In genomic region chr11:70595452-70595851, GRCh38 we compare ENCODE assay signal across 15 cellular contexts.
A peak's percentile ranks its signal among the peaks of the same experiment; 100 is the strongest.
DNase-seq lines count a peak whose midpoint lies in the region; ATAC-seq and TF ChIP-seq lines count a peak whose summit lies in the region.
"Had no signal": no experiment of that assay in that cellular context is flagged by ENCODE, and none has a peak within 500 bp of the region (broad histone marks: within the 10 kb centered on the region; RNA-seq: fewer than 3 reads in every experiment).

No MANE protein-coding gene starts in this region.

- no peaks in the 10 kb centered on the region for H3K4me1 ChIP-seq in smooth muscle cell (ENCODE audit: low read depth)
- H3K4me1 ChIP-seq: Peyer's patch had no signal

- no peak for TF ChIP-seq CTCF in smooth muscle cell (IDR thresholded peaks at IDR 0.05; ENCODE audit: borderline replicate concordance, insufficient read depth, poor library complexity, severe bottlenecking)

- H3K27ac Mint-ChIP-seq in activated naive CD8-positive, alpha-beta T cell treated with anti-CD3 and anti-CD28 coated beads, Interleukin-2, amount 50 U/mL, for 24 hours = no peak overlapping the region
- H3K27ac Mint-ChIP-seq in activated naive CD8-positive, alpha-beta T cell treated with anti-CD3 and anti-CD28 coated beads for 36 hours = no peak overlapping the region

- H3K4me3 ChIP-seq in smooth muscle cell = no peak overlapping the region
- H3K4me3 ChIP-seq: Peyer's patch had no signal

- H3K27me3 ChIP-seq in smooth muscle cell (ENCODE audit: low read depth) = no peaks in the 10 kb centered on the region
- H3K27me3 ChIP-seq: Peyer's patch had no signal

- ATAC-seq in activated naive CD8-positive, alpha-beta T cell treated with anti-CD3 and anti-CD28 coated beads, Interleukin-2, amount 50 U/mL, for 24 hours = peak; percentile 33

- no peak overlapping the region for H3K27ac ChIP-seq in smooth muscle cell (ENCODE audit: low read depth)
- H3K27ac ChIP-seq: Peyer's patch had no signal

- no peaks in the 10 kb centered on the region for H3K9me3 ChIP-seq in smooth muscle cell (replicated peaks; ENCODE audit: low read depth)
- H3K9me3 ChIP-seq: Peyer's patch had no signal

- H2AFZ ChIP-seq in smooth muscle cell (ENCODE audit: low read depth) = no peak overlapping the region

- H3K9ac ChIP-seq in smooth muscle cell (ENCODE audit: low read depth) = no peak overlapping the region

- H3K4me2 ChIP-seq in smooth muscle cell = peak overlapping the region; percentile 29

- no peaks in the 10 kb centered on the region for H4K20me1 ChIP-seq in smooth muscle cell (ENCODE audit: low read depth)

- no peak for DNase-seq in activated naive CD8-positive, alpha-beta T cell treated with anti-CD3 and anti-CD28 coated beads, Interleukin-2, amount 50 U/mL, for 24 hours
- no peak for DNase-seq in activated naive CD8-positive, alpha-beta T cell treated with anti-CD3 and anti-CD28 coated beads for 36 hours
- peak; percentile 96 for DNase-seq in RPMI7951 (ENCODE audit: low read depth)
- DNase-seq in myocyte (ENCODE audit: low read depth) = peak; percentile 37
- no peak for DNase-seq in smooth muscle cell (lab: John Stamatoyannopoulos, UW; ENCODE audit: unreplicated experiment)
- no peak for DNase-seq in NCI-H187 treated with DMSO at 0.1 percent for 48 hours (lab: John Stamatoyannopoulos, UW)
- DNase-seq in GOT3 (lab: John Stamatoyannopoulos, UW) = no peak
- DNase-seq in NCI-H1694 (lab: John Stamatoyannopoulos, UW) = no peak
- DNase-seq: 8988T, DMS53, NCI-H1105 treated with DMSO at 0.1 percent for 48 hours, NCI-H2081, NCI-H510A treated with DMSO at 0.1 percent for 48 hours, Peyer's patch, SHP77 treated with DMSO at 0.1 percent for 48 hours had no signal

- H3F3A ChIP-seq in smooth muscle cell (ENCODE audit: low read depth) = no peaks in the 10 kb centered on the region

- no peaks in the 10 kb centered on the region for H3K36me3 Mint-ChIP-seq in activated naive CD8-positive, alpha-beta T cell treated with anti-CD3 and anti-CD28 coated beads, Interleukin-2, amount 50 U/mL, for 24 hours (ENCODE audit: low read depth)
- H3K36me3 Mint-ChIP-seq in activated naive CD8-positive, alpha-beta T cell treated with anti-CD3 and anti-CD28 coated beads for 36 hours = no peaks in the 10 kb centered on the region

- no peaks in the 10 kb centered on the region for H3K9me3 Mint-ChIP-seq in activated naive CD8-positive, alpha-beta T cell treated with anti-CD3 and anti-CD28 coated beads, Interleukin-2, amount 50 U/mL, for 24 hours
- no peaks in the 10 kb centered on the region for H3K9me3 Mint-ChIP-seq in activated naive CD8-positive, alpha-beta T cell treated with anti-CD3 and anti-CD28 coated beads for 36 hours

- 51% methylated on average over 12 of the region's 12 CpGs for WGBS in smooth muscle cell (ENCODE audit: low lambda C conversion rate)

- H3K27me3 Mint-ChIP-seq in activated naive CD8-positive, alpha-beta T cell treated with anti-CD3 and anti-CD28 coated beads, Interleukin-2, amount 50 U/mL, for 24 hours = peaks cover 17% of the 10 kb centered on the region
- peaks cover 13% of the 10 kb centered on the region for H3K27me3 Mint-ChIP-seq in activated naive CD8-positive, alpha-beta T cell treated with anti-CD3 and anti-CD28 coated beads for 36 hours

- H3K4me3 Mint-ChIP-seq in activated naive CD8-positive, alpha-beta T cell treated with anti-CD3 and anti-CD28 coated beads, Interleukin-2, amount 50 U/mL, for 24 hours = no peak overlapping the region
- no peak overlapping the region for H3K4me3 Mint-ChIP-seq in activated naive CD8-positive, alpha-beta T cell treated with anti-CD3 and anti-CD28 coated beads for 36 hours

- no peaks in the 10 kb centered on the region for H3K36me3 ChIP-seq in smooth muscle cell (ENCODE audit: low read depth)
- H3K36me3 ChIP-seq: Peyer's patch had no signal

- H3K79me2 ChIP-seq in smooth muscle cell (ENCODE audit: low read depth) = no peaks in the 10 kb centered on the region

- peaks cover 4% of the 10 kb centered on the region for H3K4me1 Mint-ChIP-seq in activated naive CD8-positive, alpha-beta T cell treated with anti-CD3 and anti-CD28 coated beads, Interleukin-2, amount 50 U/mL, for 24 hours
- H3K4me1 Mint-ChIP-seq in activated naive CD8-positive, alpha-beta T cell treated with anti-CD3 and anti-CD28 coated beads for 36 hours = peaks cover 4% of the 10 kb centered on the region

Comparison
In these comparisons a context has a peak if more than half of its experiments do, and no peak if none do; other contexts are left out.
1. DNase-seq: peak in RPMI7951 (single experiment) and myocyte (single experiment); none in activated naive CD8-positive, alpha-beta T cell treated with anti-CD3 and anti-CD28 coated beads, Interleukin-2, amount 50 U/mL, for 24 hours (single experiment), activated naive CD8-positive, alpha-beta T cell treated with anti-CD3 and anti-CD28 coated beads for 36 hours (single experiment), smooth muscle cell (single experiment), NCI-H187 treated with DMSO at 0.1 percent for 48 hours (single experiment), GOT3 (single experiment) and NCI-H1694 (single experiment).